8 cellular contexts compared by ENCODE assay signal in the genomic region with DNA sequence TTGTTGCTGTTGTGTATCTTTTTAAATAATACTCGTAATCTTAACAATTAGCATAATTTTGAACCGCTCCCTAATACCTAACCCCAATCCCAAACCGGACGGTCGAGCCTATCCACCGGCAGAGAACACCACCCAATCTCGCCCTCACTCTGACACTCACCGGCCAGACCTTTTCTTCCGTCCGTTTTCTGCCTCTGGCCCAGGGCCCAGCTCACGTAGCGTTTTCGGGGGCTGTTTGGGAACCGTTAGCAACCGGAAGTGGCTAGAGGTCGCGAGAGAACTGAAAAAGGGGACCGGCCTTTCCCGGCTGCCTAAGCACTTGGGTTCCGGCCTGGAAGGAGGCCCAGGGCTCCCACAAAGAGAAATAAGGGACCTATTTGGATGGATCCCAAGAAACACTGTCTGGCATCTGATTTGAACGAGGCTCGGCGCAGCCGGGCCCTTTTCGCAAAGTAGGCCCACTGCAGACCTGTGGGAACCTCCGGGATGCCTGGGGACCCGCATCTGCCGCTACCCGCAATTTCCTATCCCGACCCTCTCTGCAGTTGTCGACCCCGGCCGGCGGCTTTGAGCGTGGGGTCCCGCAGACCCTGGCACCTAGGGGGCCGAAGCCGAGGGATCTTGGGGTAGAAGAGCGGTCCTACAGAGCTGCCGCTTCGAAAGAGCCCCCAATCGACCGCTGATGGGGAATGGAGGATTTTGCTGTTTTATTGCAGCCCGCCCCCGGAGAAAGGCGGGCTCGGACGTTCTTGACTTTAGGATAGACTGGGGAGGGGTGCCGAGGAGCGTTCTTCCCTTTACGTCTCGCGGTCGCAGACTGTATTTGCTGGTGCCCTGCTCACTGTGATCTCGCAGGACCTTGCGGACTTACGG. TPM values are rescaled to one million over a fixed set of nuclear protein-coding genes. Genes with fewer than 3 reads are reported as not detected.
DNase-seq lines count a peak whose midpoint lies in the region; ATAC-seq, FAIRE-seq and TF ChIP-seq lines count a peak whose summit lies in the region.

No MANE protein-coding gene starts in this region.

- H3K27ac Mint-ChIP-seq in T-helper 1 cell treated with Interleukin-12 subunit alpha and Interleukin-12 subunit beta and Interleukin-4 antibody, amounts not matched to agents 30 μg/mL and 1 μg/mL, for 36 hours, result peak overlapping the region; percentile 98

- under 1% methylated on average over 57 of the region's 57 CpGs for WGBS in prostate gland
- WGBS in urinary bladder, result under 1% methylated on average over 57 of the region's 57 CpGs

- peak overlapping the region; percentile 61 to 78 for H3K4me3 ChIP-seq in prostate gland
- H3K4me3 ChIP-seq in urinary bladder (ENCODE audit: low read depth, low read length), result peak overlapping the region; percentile 73

- H3K27ac ChIP-seq in angular gyrus (ENCODE audit: low read depth, low read length) (peak overlapping the region; percentile 89), prostate gland (peak overlapping the region; percentile 87 to 92), urinary bladder (ENCODE audit: low read depth) (peak overlapping the region; percentile 89)

- no peaks in the 10 kb centered on the region for H3K9me3 ChIP-seq in prostate gland

- peaks cover 54% of the 10 kb centered on the region for H3K4me1 Mint-ChIP-seq in T-helper 1 cell treated with Interleukin-12 subunit alpha and Interleukin-12 subunit beta and Interleukin-4 antibody, amounts not matched to agents 30 μg/mL and 1 μg/mL, for 36 hours (ENCODE audit: low read depth)

- H3K9me3 Mint-ChIP-seq in T-helper 1 cell treated with Interleukin-12 subunit alpha and Interleukin-12 subunit beta and Interleukin-4 antibody, amounts not matched to agents 30 μg/mL and 1 μg/mL, for 36 hours, result no peaks in the 10 kb centered on the region

- no peak for TF ChIP-seq CTCF in prostate gland (IDR thresholded peaks at IDR 0.05)

- peaks cover 4% of the 10 kb centered on the region for H3K4me1 ChIP-seq in prostate gland (replicated peaks)
- H3K4me1 ChIP-seq in urinary bladder (ENCODE audit: insufficient read depth), result no peaks in the 10 kb centered on the region

- peak overlapping the region; percentile 100 for H3K4me3 Mint-ChIP-seq in T-helper 1 cell treated with Interleukin-12 subunit alpha and Interleukin-12 subunit beta and Interleukin-4 antibody, amounts not matched to agents 30 μg/mL and 1 μg/mL, for 36 hours

- TF ChIP-seq POLR2A in GM12891 (IDR thresholded peaks at IDR 0.05; ENCODE audit: low read depth, low read length), result peak; percentile 90
- no peak for TF ChIP-seq POLR2A in prostate gland (IDR thresholded peaks at IDR 0.05)

- H3K27me3 Mint-ChIP-seq in T-helper 1 cell treated with Interleukin-12 subunit alpha and Interleukin-12 subunit beta and Interleukin-4 antibody, amounts not matched to agents 30 μg/mL and 1 μg/mL, for 36 hours (ENCODE audit: low read depth), result no peaks in the 10 kb centered on the region

- intact Hi-C loops in left ventricle myocardium superior (cut with micrococcal nuclease), result loop anchor here (10.0 kb wide), 1 partner anchor 218 kb away; no protein-coding TSS in a partner anchor
- intact Hi-C loops in prostate gland (cut with DNase I), result loop anchor here (2.0 to 10.0 kb wide), 4 partner anchors 56 to 215 kb away; partner anchors contain the start of genes NKAPL, ZKSCAN4, ZNF165 and ZSCAN31

- ATAC-seq in HG02852 (IDR thresholded peaks at IDR 0.05; ENCODE audit: unreplicated experiment) (peak; percentile 63), left ventricle myocardium superior (peak; percentile 93)

- H3K27me3 ChIP-seq in prostate gland (replicated peaks; ENCODE audit: insufficient read depth), result no peaks in the 10 kb centered on the region

- DNase-seq in GM12891 (ENCODE audit: insufficient read length, low spot score), result no peak
- peak; percentile 75 for DNase-seq in NCI-H146 treated with DMSO at 0.1 percent for 48 hours (lab: John Stamatoyannopoulos, UW; ENCODE audit: unreplicated experiment)
- peak; percentile 94 for DNase-seq in left ventricle myocardium superior
- peak; percentile 75 for DNase-seq in prostate gland (ENCODE audit: low spot score)

- H3K36me3 Mint-ChIP-seq in T-helper 1 cell treated with Interleukin-12 subunit alpha and Interleukin-12 subunit beta and Interleukin-4 antibody, amounts not matched to agents 30 μg/mL and 1 μg/mL, for 36 hours (ENCODE audit: low read depth), result peaks cover 6% of the 10 kb centered on the region

- peak; percentile 57 for FAIRE-seq in GM12891 (lab: Jason Lieb, UNC)

- H3K36me3 ChIP-seq in prostate gland (no peaks in the 10 kb centered on the region), urinary bladder (ENCODE audit: insufficient read depth) (no peaks in the 10 kb centered on the region)

TF ChIP-seq in GM12891, 5 proteins besides CTCF, POLR2A, EP300 and RAD21:
- TF ChIP-seq PAX5 (IDR thresholded peaks at IDR 0.05; ENCODE audit: insufficient read depth, low read length, severe bottlenecking) (no peak), POLR2AphosphoS5 (IDR thresholded peaks at IDR 0.05; ENCODE audit: low read depth, low read length) (peak; percentile 88), TAF1 (IDR thresholded peaks at IDR 0.05; ENCODE audit: low read depth, low read length) (peak; percentile 94), POU2F2 (IDR thresholded peaks at IDR 0.05; ENCODE audit: low read depth, low read length) (peak; percentile 66), SPI1 (IDR thresholded peaks at IDR 0.05; ENCODE audit: low read depth, low read length) (0 out of 2 replicates have a peak, but pooled peaks have one; percentile 3)
TF ChIP-seq in GM12891: peak in this region for 4.

RNA-seq across cellular contexts. Expression of gene ZKSCAN8, which starts 4.9 kb away (rescaled TPM):
- 7.1 TPM for polyA plus RNA-seq in GM12891 (2012; ENCODE audit: low read depth, missing spikeins)
- total RNA-seq in left ventricle myocardium superior (13.9 TPM), prostate gland (10 to 100 TPM; 20.5 to 39.4 TPM), urinary bladder (33.0 TPM)
- polyA plus RNA-seq in urinary bladder, result 12.0 TPM

RNA-seq across cellular contexts. Expression of gene ZSCAN16, which starts 12.4 kb away (rescaled TPM):
- polyA plus RNA-seq in GM12891 (2012; ENCODE audit: low read depth, missing spikeins), result 5.0 TPM
- total RNA-seq in left ventricle myocardium superior (2.2 TPM), prostate gland (1 to 10 TPM; 5.3 TPM), urinary bladder (3.9 TPM)
- 3.5 TPM for polyA plus RNA-seq in urinary bladder

RNA-seq across cellular contexts. Expression of gene ZNF165, which starts 56.5 kb away (rescaled TPM):
- 1.7 TPM for polyA plus RNA-seq in GM12891 (2012; ENCODE audit: low read depth, missing spikeins)
- total RNA-seq in left ventricle myocardium superior, result 0.62 TPM
- total RNA-seq in prostate gland, result 1 to 10 TPM; 1.3 to 1.8 TPM
- 1.0 TPM for total RNA-seq in urinary bladder
- 0.90 TPM for polyA plus RNA-seq in urinary bladder
